18 cellular contexts compared by ENCODE assay signal in the genomic region with DNA sequence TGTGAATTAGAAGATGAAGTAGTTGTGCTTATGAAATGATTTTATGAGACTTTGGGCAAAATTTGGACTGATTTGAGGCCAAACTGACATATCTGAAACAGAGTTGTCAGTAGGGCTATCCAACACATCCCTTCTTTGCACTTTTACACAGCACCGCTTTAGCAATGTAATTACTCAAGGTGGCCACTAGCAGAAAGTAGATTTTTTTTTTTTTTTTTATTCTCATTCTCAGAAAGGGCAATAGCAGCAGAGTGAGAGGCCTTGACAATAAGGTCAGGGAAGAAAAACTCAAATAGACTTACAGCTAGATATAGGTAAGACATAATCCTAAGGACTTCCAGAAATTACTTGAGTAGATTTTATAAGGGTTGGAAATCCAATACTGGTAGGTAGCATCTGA.
DNase-seq lines count a peak whose midpoint lies in the region; TF ChIP-seq lines count a peak whose summit lies in the region.
"Had no signal": no experiment of that assay in that cellular context is flagged by ENCODE, and none has a peak within 500 bp of the region (broad histone marks: within the 10 kb centered on the region; RNA-seq: fewer than 3 reads in every experiment).

No MANE protein-coding gene starts in this region.

- no peaks in the 10 kb centered on the region for H3K27me3 ChIP-seq in Karpas-422 (ENCODE audit: low read length)

- H3K79me2 ChIP-seq in Karpas-422 (ENCODE audit: low read length), result no peaks in the 10 kb centered on the region

- H3K9ac ChIP-seq in Karpas-422 (ENCODE audit: low read length), result no peak overlapping the region
- H3K9ac ChIP-seq: KMS-11 had no signal

- no peak overlapping the region for H2AFZ ChIP-seq in Karpas-422 (ENCODE audit: low read length)

- H4K20me1 ChIP-seq in Karpas-422 (ENCODE audit: insufficient read depth, low read depth, low read length), result no peaks in the 10 kb centered on the region

- H3K27me3 Mint-ChIP-seq in type B pancreatic cell, result no peaks in the 10 kb centered on the region
- H3K27me3 Mint-ChIP-seq: CD4-positive, CD25-positive, alpha-beta regulatory T cell had no signal

- TF ChIP-seq CTCF in type B pancreatic cell (conservative IDR thresholded peaks at IDR 0.05), result peak; percentile 62

- H3K36me3 ChIP-seq in Karpas-422 (ENCODE audit: insufficient read depth, low read length), result no peaks in the 10 kb centered on the region

- no peak overlapping the region for H3K27ac Mint-ChIP-seq in type B pancreatic cell
- H3K27ac Mint-ChIP-seq: CD4-positive, CD25-positive, alpha-beta regulatory T cell had no signal

- no peaks in the 10 kb centered on the region for H3K4me1 ChIP-seq in Karpas-422 (ENCODE audit: low read length)

- H3K9me2 ChIP-seq in Karpas-422 (replicated peaks; ENCODE audit: insufficient read depth, low read length), result no peaks in the 10 kb centered on the region

- H3K4me1 Mint-ChIP-seq in type B pancreatic cell (ENCODE audit: unreplicated experiment), result no peaks in the 10 kb centered on the region
- H3K4me1 Mint-ChIP-seq: CD4-positive, CD25-positive, alpha-beta regulatory T cell had no signal

- peaks cover 29% of the 10 kb centered on the region for H3K9me3 ChIP-seq in Karpas-422 (ENCODE audit: low read length)

- no peak overlapping the region for H3K27ac ChIP-seq in Karpas-422 (ENCODE audit: low read length)
- H3K27ac ChIP-seq: KMS-11 had no signal

- no peak overlapping the region for H3K4me3 ChIP-seq in Karpas-422 (ENCODE audit: low read length)

- DNase-seq in DMS53 (lab: John Stamatoyannopoulos, UW), result peak; percentile 45
- DNase-seq in DMS53 treated with DMSO at 0.1 percent for 48 hours (lab: John Stamatoyannopoulos, UW; ENCODE audit: unreplicated experiment), result no peak
- peak; percentile 0 for DNase-seq in OCI-M1 (lab: John Stamatoyannopoulos, UW)
- peak; percentile 4 for DNase-seq in iPS-NIHi11 (ENCODE audit: low spot score)
- no peak for DNase-seq in type B pancreatic cell (ENCODE audit: extremely low spot score, unreplicated experiment)
- no peak for DNase-seq in NCI-H748 (lab: John Stamatoyannopoulos, UW; ENCODE audit: unreplicated experiment)
- no peak for DNase-seq in Karpas-422
- DNase-seq in NCI-H1092 (lab: John Stamatoyannopoulos, UW), result no peak
- DNase-seq: 8988T; CD4-positive, CD25-positive, alpha-beta regulatory T cell; COR-L47; NCI-H1048; NCI-H1436 treated with DMSO at 0.1 percent for 48 hours; NCI-H2029; NCI-H526 treated with DMSO at 0.1 percent for 48 hours; NK-92 treated with Interleukin-12 subunit alpha and Interleukin-12 subunit beta, amount 100 ng/mL, for 24 hours; SHP77 had no signal

- H3K9me3 Mint-ChIP-seq in type B pancreatic cell, result no peaks in the 10 kb centered on the region

- no peaks in the 10 kb centered on the region for H3K36me3 Mint-ChIP-seq in type B pancreatic cell
- H3K36me3 Mint-ChIP-seq: CD4-positive, CD25-positive, alpha-beta regulatory T cell had no signal

- H3K4me2 ChIP-seq in Karpas-422 (ENCODE audit: low read depth, low read length, poor library complexity, severe bottlenecking), result no peak overlapping the region
- H3K4me2 ChIP-seq: KMS-11 had no signal

- no peak overlapping the region for H3K4me3 Mint-ChIP-seq in type B pancreatic cell
- H3K4me3 Mint-ChIP-seq: CD4-positive, CD25-positive, alpha-beta regulatory T cell had no signal

Comparison
In these comparisons a context has a peak if more than half of its experiments do, and no peak if none do; other contexts are left out.
1. DNase-seq: peak in DMS53 (single experiment), OCI-M1 (single experiment) and iPS-NIHi11 (single experiment); none in DMS53 treated with DMSO at 0.1 percent for 48 hours (single experiment), type B pancreatic cell (single experiment), NCI-H748 (single experiment), Karpas-422 (single experiment) and NCI-H1092 (single experiment).